ENCODE assay signal across 17 cellular contexts in genomic region chr3:69328903-69329302, GRCh38. TPM values are rescaled to one million over a fixed set of nuclear protein-coding genes. Genes with fewer than 3 reads are reported as not detected.
DNase-seq lines count a peak whose midpoint lies in the region; ATAC-seq and TF ChIP-seq lines count a peak whose summit lies in the region.
"Had no signal": no experiment of that assay in that cellular context is flagged by ENCODE, and none has a peak within 500 bp of the region (broad histone marks: within the 10 kb centered on the region; RNA-seq: fewer than 3 reads in every experiment).

No MANE protein-coding gene starts in this region.

- intact Hi-C loops in ascending aorta (cut with DNase I), result loop anchor here (5.0 kb wide), 2 partner anchors 43 to 83 kb away; no protein-coding TSS in a partner anchor

- H3K36me3 ChIP-seq in osteoblast (ENCODE audit: insufficient read depth, low read length) (no peaks in the 10 kb centered on the region), ascending aorta (no peaks in the 10 kb centered on the region)
- H3K36me3 ChIP-seq: brain microvascular endothelial cell, pancreas, Peyer's patch had no signal

- peaks cover 18% of the 10 kb centered on the region for H3K4me1 ChIP-seq in osteoblast (ENCODE audit: insufficient read depth, low read length)
- H3K4me1 ChIP-seq in ascending aorta, result peaks cover 3 to 28% of the 10 kb centered on the region in 2 donors
- H3K4me1 ChIP-seq: pancreas had no signal

- peak overlapping the region; percentile 74 for H2AFZ ChIP-seq in osteoblast (ENCODE audit: low read length)

- ATAC-seq in GM19452 (IDR thresholded peaks at IDR 0.05; ENCODE audit: unreplicated experiment), result no peak
- ATAC-seq: activated CD4-positive, CD25-positive, alpha-beta regulatory T cell treated with anti-CD3 and anti-CD28 coated beads, Interleukin-2, amount 50 U/mL, for 24 hours; pancreas had no signal

- no peaks in the 10 kb centered on the region for H3K9me3 ChIP-seq in osteoblast (ENCODE audit: low read depth, low read length)
- H3K9me3 ChIP-seq in ascending aorta, result no peaks in the 10 kb centered on the region
- H3K9me3 ChIP-seq: pancreas, Peyer's patch had no signal

- H3K27ac ChIP-seq in osteoblast (ENCODE audit: low read depth, low read length), result no peak overlapping the region
- peak overlapping the region in 1 of 2 donors; percentile 19 for H3K27ac ChIP-seq in ascending aorta
- H3K27ac ChIP-seq: 22Rv1, brain microvascular endothelial cell, pancreas had no signal

- H3K4me3 ChIP-seq in osteoblast (ENCODE audit: insufficient read depth, low read length) (no peak overlapping the region), ascending aorta (no peak overlapping the region)
- H3K4me3 ChIP-seq: pancreas, Peyer's patch had no signal

- peak overlapping the region; percentile 56 for H3K4me2 ChIP-seq in osteoblast (ENCODE audit: insufficient read depth, low read length)

- H3K9me3 Mint-ChIP-seq in T-helper 1 cell treated with Interleukin-12 subunit alpha and Interleukin-12 subunit beta and Interleukin-4 antibody, amounts not matched to agents 30 μg/mL and 1 μg/mL, for 36 hours, result no peaks in the 10 kb centered on the region
- H3K9me3 Mint-ChIP-seq in HFFc6, result no peaks in the 10 kb centered on the region
- no peaks in the 10 kb centered on the region for H3K9me3 Mint-ChIP-seq in chondrocyte (ENCODE audit: low read depth)
- H3K9me3 Mint-ChIP-seq: CD8-positive, alpha-beta memory T cell; memory B cell had no signal

- peaks cover 4% of the 10 kb centered on the region for H3K36me3 Mint-ChIP-seq in T-helper 1 cell treated with Interleukin-12 subunit alpha and Interleukin-12 subunit beta and Interleukin-4 antibody, amounts not matched to agents 30 μg/mL and 1 μg/mL, for 36 hours (ENCODE audit: low read depth)
- no peaks in the 10 kb centered on the region for H3K36me3 Mint-ChIP-seq in HFFc6 (ENCODE audit: low read depth)
- no peaks in the 10 kb centered on the region for H3K36me3 Mint-ChIP-seq in chondrocyte (ENCODE audit: low read depth)
- H3K36me3 Mint-ChIP-seq: CD8-positive, alpha-beta memory T cell; memory B cell had no signal

- no peaks in the 10 kb centered on the region for H4K20me1 ChIP-seq in osteoblast (ENCODE audit: insufficient read depth, low read length)

- H3K27me3 ChIP-seq in osteoblast (ENCODE audit: insufficient read depth, low read length) (no peaks in the 10 kb centered on the region), ascending aorta (no peaks in the 10 kb centered on the region)
- H3K27me3 ChIP-seq: brain microvascular endothelial cell, pancreas, Peyer's patch had no signal

- DNase-seq in T-helper 1 cell, result no peak
- DNase-seq in HFFc6, result no peak
- no peak for DNase-seq in chondrocyte (ENCODE audit: low spot score)
- DNase-seq in osteoblast (ENCODE audit: insufficient read length, low spot score, missing footprints), result no peak
- DNase-seq in NCI-H82 (lab: John Stamatoyannopoulos, UW), result no peak
- no peak for DNase-seq in ascending aorta (ENCODE audit: low spot score in 2 of 2)
- DNase-seq: brain microvascular endothelial cell; CD8-positive, alpha-beta memory T cell; NCI-H1694; pancreas; Peyer's patch; trophoblast cell had no signal

- H3K27ac Mint-ChIP-seq in T-helper 1 cell treated with Interleukin-12 subunit alpha and Interleukin-12 subunit beta and Interleukin-4 antibody, amounts not matched to agents 30 μg/mL and 1 μg/mL, for 36 hours, result peak overlapping the region; percentile 57
- H3K27ac Mint-ChIP-seq in HFFc6 (no peak overlapping the region), chondrocyte (ENCODE audit: unreplicated experiment) (peak overlapping the region; percentile 50)
- H3K27ac Mint-ChIP-seq: memory B cell had no signal

- H3K4me3 Mint-ChIP-seq in T-helper 1 cell treated with Interleukin-12 subunit alpha and Interleukin-12 subunit beta and Interleukin-4 antibody, amounts not matched to agents 30 μg/mL and 1 μg/mL, for 36 hours, result peak overlapping the region; percentile 39
- H3K4me3 Mint-ChIP-seq in HFFc6 (peak overlapping the region; percentile 53; the same call in 1 of the 2 replicates), chondrocyte (ENCODE audit: unreplicated experiment) (no peak overlapping the region)
- H3K4me3 Mint-ChIP-seq: memory B cell had no signal

- peaks cover 41% of the 10 kb centered on the region for H3K4me1 Mint-ChIP-seq in T-helper 1 cell treated with Interleukin-12 subunit alpha and Interleukin-12 subunit beta and Interleukin-4 antibody, amounts not matched to agents 30 μg/mL and 1 μg/mL, for 36 hours (ENCODE audit: low read depth)
- H3K4me1 Mint-ChIP-seq in HFFc6 (ENCODE audit: low read depth) (peaks cover 46% of the 10 kb centered on the region), chondrocyte (ENCODE audit: low read depth) (peaks cover 46% of the 10 kb centered on the region)

- peaks cover 5% of the 10 kb centered on the region for H3K27me3 Mint-ChIP-seq in T-helper 1 cell treated with Interleukin-12 subunit alpha and Interleukin-12 subunit beta and Interleukin-4 antibody, amounts not matched to agents 30 μg/mL and 1 μg/mL, for 36 hours (ENCODE audit: low read depth)
- H3K27me3 Mint-ChIP-seq in HFFc6 (ENCODE audit: insufficient read depth), result peaks cover 9% of the 10 kb centered on the region
- no peaks in the 10 kb centered on the region for H3K27me3 Mint-ChIP-seq in chondrocyte (ENCODE audit: low read depth)
- H3K27me3 Mint-ChIP-seq: CD8-positive, alpha-beta memory T cell had no signal

- TF ChIP-seq CTCF in HFFc6 (IDR thresholded peaks at IDR 0.05), result no peak
- TF ChIP-seq CTCF in chondrocyte (IDR thresholded peaks at IDR 0.05), result no peak
- TF ChIP-seq CTCF in osteoblast (IDR thresholded peaks at IDR 0.05; ENCODE audit: extremely low read depth, low read depth, low read length), result no peak
- TF ChIP-seq CTCF in ascending aorta (IDR thresholded peaks at IDR 0.05), result no peak

- no peaks in the 10 kb centered on the region for H3K79me2 ChIP-seq in osteoblast (ENCODE audit: insufficient read depth, low read length)

RNA-seq across cellular contexts. Expression of gene FRMD4B, which starts 57.0 kb away (rescaled TPM):
- total RNA-seq in HFFc6 (2021; fragmentation: NEBNext Ultra II Directional; extraction: Animal tissue kit (Norgen Biotek cat#: 25700)), result under 1 TPM in 5 of 6 experiments, not detected in 1; 0.03 to 0.12 (median 0.07) TPM
- 3.7 to 10.6 TPM (median 4.1 TPM) in 3 replicates for total RNA-seq in chondrocyte
- 0.72 and 0.88 TPM in 2 replicates for total RNA-seq in osteoblast
- total RNA-seq in ascending aorta, result 13.5 TPM
